22 cellular contexts compared by ENCODE assay signal in genomic region chr17:66448008-66448644, GRCh38.
"Had no signal": no experiment of that assay in that cellular context is flagged by ENCODE, and none has a peak within 500 bp of the region (broad histone marks: within the 10 kb centered on the region; RNA-seq: fewer than 3 reads in every experiment).

No MANE protein-coding gene starts in this region.

- H3K27ac Mint-ChIP-seq: activated CD8-positive, alpha-beta T cell treated with anti-CD3 and anti-CD28 coated beads, Interleukin-2, amount 10 ng/mL, durations not matched to agents 7 days and 5 days; activated naive CD4-positive, alpha-beta T cell treated with anti-CD3 and anti-CD28 coated beads, Interleukin-2, amount 10 ng/mL, durations not matched to agents 7 days and 5 days; activated T-helper 17 cell treated with anti-CD3 and anti-CD28 coated beads, Interleukin-2, amount 50 U/mL, for 72 hours; effector memory CD8-positive, alpha-beta T cell; immature natural killer cell; stimulated activated naive B cell treated with anti-CD40 and anti-IgM and Interleukin-4, amounts not matched to agents 10 μg/mL and 1 μg/mL and 100 μg/mL, for 72 hours had no signal

- H3K4me3 ChIP-seq: adrenal gland, lung, spleen, upper lobe of left lung had no signal

- H3K36me3 Mint-ChIP-seq: stimulated activated naive B cell treated with anti-CD40 and anti-IgM and Interleukin-4, amounts not matched to agents 10 μg/mL and 1 μg/mL and 100 μg/mL, for 72 hours had no signal

- H3K27ac ChIP-seq: adrenal gland, neutrophil, spleen, upper lobe of left lung, VCaP had no signal

- H3K36me3 ChIP-seq: adrenal gland, neutrophil, spleen, upper lobe of left lung had no signal

- DNase-seq: activated CD4-positive, alpha-beta T cell treated with anti-CD3 and anti-CD28 coated beads for 4 hours; activated CD8-positive, alpha-beta T cell treated with anti-CD3 and anti-CD28 coated beads, Interleukin-2, amount 10 ng/mL, durations not matched to agents 7 days and 5 days; activated naive CD4-positive, alpha-beta T cell treated with anti-CD3 and anti-CD28 coated beads, Interleukin-2, amount 10 ng/mL, durations not matched to agents 7 days and 5 days; adrenal gland; effector memory CD8-positive, alpha-beta T cell; immature natural killer cell; left cardiac atrium; midbrain; naive B cell; posterior cingulate gyrus; right cardiac atrium; spleen; stimulated activated CD4-positive, alpha-beta T cell treated with anti-CD3 and anti-CD28 coated beads, Interleukin-2, amount 100 ng/mL, for 24 hours; stimulated activated naive B cell treated with anti-CD40 and anti-IgM and Interleukin-4, amounts not matched to agents 10 μg/mL and 1 μg/mL and 100 μg/mL, for 72 hours; substantia nigra; T-cell; T1000; upper lobe of left lung had no signal

- H3K27me3 ChIP-seq: adrenal gland, neutrophil, spleen, upper lobe of left lung had no signal

- ATAC-seq: activated CD8-positive, alpha-beta T cell treated with anti-CD3 and anti-CD28 coated beads, Interleukin-2, amount 10 ng/mL, durations not matched to agents 7 days and 5 days; activated T-helper 17 cell treated with anti-CD3 and anti-CD28 coated beads, Interleukin-2, amount 50 U/mL, for 72 hours; effector memory CD8-positive, alpha-beta T cell; left cardiac atrium; right cardiac atrium; stimulated activated naive B cell treated with anti-CD40 and anti-IgM and Interleukin-4, amounts not matched to agents 10 μg/mL and 1 μg/mL and 100 μg/mL, for 72 hours; T-cell had no signal

- H3K9me3 ChIP-seq: adrenal gland, neutrophil, spleen, upper lobe of left lung had no signal

- H3K4me3 Mint-ChIP-seq: activated CD8-positive, alpha-beta T cell treated with anti-CD3 and anti-CD28 coated beads, Interleukin-2, amount 10 ng/mL, durations not matched to agents 7 days and 5 days; activated naive CD4-positive, alpha-beta T cell treated with anti-CD3 and anti-CD28 coated beads, Interleukin-2, amount 10 ng/mL, durations not matched to agents 7 days and 5 days; activated T-helper 17 cell treated with anti-CD3 and anti-CD28 coated beads, Interleukin-2, amount 50 U/mL, for 72 hours; effector memory CD8-positive, alpha-beta T cell; immature natural killer cell; stimulated activated naive B cell treated with anti-CD40 and anti-IgM and Interleukin-4, amounts not matched to agents 10 μg/mL and 1 μg/mL and 100 μg/mL, for 72 hours; T-cell had no signal

- H3K4me1 ChIP-seq: adrenal gland, upper lobe of left lung had no signal

- H3K9me3 Mint-ChIP-seq: activated T-helper 17 cell treated with anti-CD3 and anti-CD28 coated beads, Interleukin-2, amount 50 U/mL, for 72 hours; effector memory CD8-positive, alpha-beta T cell; immature natural killer cell; naive B cell; T-cell had no signal

- H3K27me3 Mint-ChIP-seq: activated naive CD4-positive, alpha-beta T cell treated with anti-CD3 and anti-CD28 coated beads, Interleukin-2, amount 10 ng/mL, durations not matched to agents 7 days and 5 days; activated T-helper 17 cell treated with anti-CD3 and anti-CD28 coated beads, Interleukin-2, amount 50 U/mL, for 72 hours; effector memory CD8-positive, alpha-beta T cell; T-cell had no signal
